Comparison of ENCODE assay signal across 1 cellular context in genomic region chr17:43398724-43399595, GRCh38.
TF ChIP-seq lines count a peak whose summit lies in the region.

TSS of gene ARL4D (plus strand) at chr17:43398993. CDS start at chr17:43399733, 740 bp downstream.

TF ChIP-seq in HepG2, 621 proteins besides CTCF, POLR2A, EP300 and RAD21 (continued from another document and continues in another):
- TF ChIP-seq MAFF (IDR thresholded peaks at IDR 0.05; ENCODE audit: low read depth, low read length) (no peak), ZNF747 (CRISPR knock-in tag; IDR thresholded peaks at IDR 0.05; ENCODE audit: borderline replicate concordance) (peak; percentile 97), GATAD1 (CRISPR knock-in tag; IDR thresholded peaks at IDR 0.05) (peak; percentile 71), ZNF512 (CRISPR knock-in tag; IDR thresholded peaks at IDR 0.05) (no peak), SNAPC4 (CRISPR knock-in tag; IDR thresholded peaks at IDR 0.05) (no peak), SRSF4 (IDR thresholded peaks at IDR 0.05; ENCODE audit: low read depth, low read length, poor library complexity, severe bottlenecking) (no peak), MYPOP (CRISPR knock-in tag; IDR thresholded peaks at IDR 0.05) (peak; percentile 87), FOXJ3 (CRISPR knock-in tag; IDR thresholded peaks at IDR 0.05; ENCODE audit: borderline replicate concordance) (no peak), ZMYM2 (CRISPR knock-in tag; IDR thresholded peaks at IDR 0.05) (no peak), ZNF24 (IDR thresholded peaks at IDR 0.05) (no peak), FOSL2 (CRISPR knock-in tag; IDR thresholded peaks at IDR 0.05) (peak; percentile 50), ZNF792 (CRISPR knock-in tag; IDR thresholded peaks at IDR 0.05) (peak; percentile 66), HNRNPK (IDR thresholded peaks at IDR 0.05; ENCODE audit: low read depth, low read length, poor library complexity, severe bottlenecking) (peak; percentile 69), TGIF2 (CRISPR knock-in tag; IDR thresholded peaks at IDR 0.05) (no peak), ZNF782 (CRISPR knock-in tag; IDR thresholded peaks at IDR 0.05; ENCODE audit: borderline replicate concordance) (peak; percentile 83; the same call in 1 of the 2 replicates), MZF1 (CRISPR knock-in tag; IDR thresholded peaks at IDR 0.05; ENCODE audit: borderline replicate concordance) (0 out of 2 replicates have a peak, but pooled peaks have one; percentile 86), ZNF264 (CRISPR knock-in tag; IDR thresholded peaks at IDR 0.05) (0 out of 2 replicates have a peak, but pooled peaks have one; percentile 76), JUN (CRISPR knock-in tag; IDR thresholded peaks at IDR 0.05) (no peak), TBX2 (CRISPR knock-in tag; IDR thresholded peaks at IDR 0.05; ENCODE audit: borderline replicate concordance) (peak; percentile 85), FOXO4 (CRISPR knock-in tag; conservative IDR thresholded peaks at IDR 0.05) (0 out of 2 replicates have a peak, but pooled peaks have one; percentile 91), ATRX (CRISPR knock-in tag; IDR thresholded peaks at IDR 0.05; ENCODE audit: borderline replicate concordance) (no peak), CC2D1A (CRISPR knock-in tag; IDR thresholded peaks at IDR 0.05) (no peak), NFRKB (IDR thresholded peaks at IDR 0.05) (no peak), SNAPC2 (CRISPR knock-in tag; IDR thresholded peaks at IDR 0.05) (peak; percentile 87; the same call in 1 of the 2 replicates), SOX6 (IDR thresholded peaks at IDR 0.05) (no peak), SOX6 (CRISPR knock-in tag; IDR thresholded peaks at IDR 0.05) (peak; percentile 17; the same call in 1 of the 2 replicates), RBFOX2 (IDR thresholded peaks at IDR 0.05; ENCODE audit: low read depth, low read length) (peak; percentile 99), FOXK2 (IDR thresholded peaks at IDR 0.05) (no peak), ZNF280B (CRISPR knock-in tag; IDR thresholded peaks at IDR 0.05; ENCODE audit: borderline replicate concordance) (peak; percentile 91; the same call in 1 of the 2 replicates), PLRG1 (conservative IDR thresholded peaks at IDR 0.05) (no peak), IRF1 (CRISPR knock-in tag; IDR thresholded peaks at IDR 0.05; ENCODE audit: low read depth) (peak; percentile 66; the same call in 1 of the 2 replicates), ZNF318 (CRISPR knock-in tag; IDR thresholded peaks at IDR 0.05) (0 out of 2 replicates have a peak, but pooled peaks have one; percentile 54), ZFP82 (CRISPR knock-in tag; IDR thresholded peaks at IDR 0.05; ENCODE audit: borderline replicate concordance) (no peak), KDM2A (CRISPR knock-in tag; IDR thresholded peaks at IDR 0.05; ENCODE audit: borderline replicate concordance, low read depth) (peak; percentile 85), CEBPG (CRISPR knock-in tag; IDR thresholded peaks at IDR 0.05) (peak; percentile 79), ZNF552 (CRISPR knock-in tag; IDR thresholded peaks at IDR 0.05; ENCODE audit: borderline replicate concordance) (0 out of 2 replicates have a peak, but pooled peaks have one; percentile 42), MTERF4 (CRISPR knock-in tag; IDR thresholded peaks at IDR 0.05) (peak; percentile 71; the same call in 1 of the 2 replicates), HMGA1 (CRISPR knock-in tag; conservative IDR thresholded peaks at IDR 0.05) (no peak), GPN1 (CRISPR knock-in tag; IDR thresholded peaks at IDR 0.05; ENCODE audit: borderline replicate concordance) (peak; percentile 78; the same call in 1 of the 2 replicates), ZNF331 (CRISPR knock-in tag; IDR thresholded peaks at IDR 0.05) (peak; percentile 93), ZNF317 (CRISPR knock-in tag; IDR thresholded peaks at IDR 0.05) (no peak), ZSCAN25 (CRISPR knock-in tag; IDR thresholded peaks at IDR 0.05) (peak; percentile 67; the same call in 1 of the 2 replicates), FOSL1 (CRISPR knock-in tag; IDR thresholded peaks at IDR 0.05; ENCODE audit: borderline replicate concordance) (no peak)
